In genomic region chr12:130714091-130714590, GRCh38 we compare ENCODE assay signal across 9 cellular contexts. TPM values are rescaled to one million over a fixed set of nuclear protein-coding genes. Genes with fewer than 3 reads are reported as not detected.
DNase-seq lines count a peak whose midpoint lies in the region; TF ChIP-seq lines count a peak whose summit lies in the region.
"Had no signal": no experiment of that assay in that cellular context is flagged by ENCODE, and none has a peak within 500 bp of the region (broad histone marks: within the 10 kb centered on the region; RNA-seq: fewer than 3 reads in every experiment).

No MANE protein-coding gene starts in this region.

- H3K4me3 ChIP-seq in hepatocyte (no peak overlapping the region), skeletal muscle tissue (ENCODE audit: low read length in 3 of 3) (peak overlapping the region in 2 of 3 donors; percentile 43 to 49)

- no peak overlapping the region for H3K9ac ChIP-seq in skeletal muscle tissue (ENCODE audit: low read depth in 1 of 3, low read length in 3 of 3)

- H3K27me3 ChIP-seq in hepatocyte (peaks cover 39% of the 10 kb centered on the region), skeletal muscle tissue (ENCODE audit: control insufficient read depth in 3 of 3, insufficient read depth in 3 of 3, low read length in 3 of 3) (peaks cover 44 to 62% (median 53%) of the 10 kb centered on the region in 3 donors)

- POLR2A ChIA-PET in GM10248 (lab: Yijun Ruan, JAX) = no interaction called here

- in situ Hi-C loops in ACHN (cut with HindIII; ENCODE audit: low pct_ligation_motif_present, low pct_unique_long_range_greater_than_20kb, low sequenced_read_pairs) = no loop called here

- H3K4me2 ChIP-seq in hepatocyte = peak overlapping the region; percentile 94

- no peaks in the 10 kb centered on the region for H3K9me2 ChIP-seq in hepatocyte (replicated peaks; ENCODE audit: insufficient read depth)

- no peak overlapping the region for H2AFZ ChIP-seq in hepatocyte

- H3K27ac ChIP-seq in hepatocyte (no peak overlapping the region), skeletal muscle tissue (ENCODE audit: low read depth, low read length) (no peak overlapping the region)
- H3K27ac ChIP-seq: brain microvascular endothelial cell had no signal

- H3K36me3 ChIP-seq in hepatocyte (replicated peaks; ENCODE audit: insufficient read depth, low read depth) (no peaks in the 10 kb centered on the region), skeletal muscle tissue (ENCODE audit: control insufficient read depth in 3 of 3, insufficient read depth in 3 of 3, low read length in 3 of 3) (no peaks in the 10 kb centered on the region)
- H3K36me3 ChIP-seq: brain microvascular endothelial cell had no signal

- peaks cover 19% of the 10 kb centered on the region for H3K4me1 ChIP-seq in hepatocyte (ENCODE audit: insufficient read depth)
- H3K4me1 ChIP-seq in skeletal muscle tissue (ENCODE audit: control insufficient read depth in 3 of 3, insufficient read depth in 3 of 3, low read length in 3 of 3) = peaks cover 5 to 19% (median 12%) of the 10 kb centered on the region in 3 donors

- 21% methylated on average over 18 of the region's 20 CpGs for WGBS in hepatocyte (ENCODE audit: low lambda C conversion rate, missing lambda C conversion rate)

- H3K79me2 ChIP-seq in hepatocyte = no peaks in the 10 kb centered on the region

- H4K20me1 ChIP-seq in hepatocyte (ENCODE audit: insufficient read depth, poor library complexity, severe bottlenecking) = no peaks in the 10 kb centered on the region

- TF ChIP-seq CTCF in hepatocyte (IDR thresholded peaks at IDR 0.05; ENCODE audit: poor library complexity) = no peak
- no peak for TF ChIP-seq CTCF in GM10248 (IDR thresholded peaks at IDR 0.05; ENCODE audit: control extremely low read depth, extremely low read depth, low read depth, missing control alignments)

- DNase-seq in Daoy (ENCODE audit: low read depth) (peak; percentile 75), NCI-H1092 treated with DMSO at 0.1 percent for 48 hours (lab: John Stamatoyannopoulos, UW) (peak; percentile 22), hepatocyte (ENCODE audit: low spot score) (peak; percentile 17), GM10248 (ENCODE audit: extremely low spot score) (no peak), ACHN (no peak)
- no peak for DNase-seq in stimulated activated CD4-positive, alpha-beta T cell treated with anti-CD3 and anti-CD28 coated beads, Interleukin-4, amount 100 ng/mL, for 4 hours
- DNase-seq in activated CD4-positive, alpha-beta T cell treated with anti-CD3 and anti-CD28 coated beads for 48 hours = no peak
- DNase-seq: brain microvascular endothelial cell had no signal

- H3K9me3 ChIP-seq in hepatocyte (ENCODE audit: low read depth) = no peaks in the 10 kb centered on the region
- no peaks in the 10 kb centered on the region for H3K9me3 ChIP-seq in skeletal muscle tissue (ENCODE audit: control insufficient read depth in 3 of 3, low read length in 3 of 3)

- CTCF ChIA-PET in GM10248 (lab: Yijun Ruan, JAX) = interaction anchor here (2.0 kb wide), 1 partner anchor 33 kb away, joined by 12 read pairs; no protein-coding TSS in a partner anchor

RNA-seq across cellular contexts. Expression of gene RIMBP2, which starts 2.0 kb away (rescaled TPM):
- total RNA-seq in Daoy (2014; rRNA removed; shearing (Covaris generic)) = 1.4 and 2.2 TPM in 2 replicates
- total RNA-seq in hepatocyte (1.5 and 4.4 TPM in 2 replicates), skeletal muscle tissue (2.6 TPM)
- polyA plus RNA-seq in hepatocyte = 2.2 and 2.5 TPM in 2 replicates

Comparison
In these comparisons a context has a peak if more than half of its experiments do, and no peak if none do; other contexts are left out.
1. DNase-seq: peak in Daoy (single experiment), NCI-H1092 treated with DMSO at 0.1 percent for 48 hours (single experiment) and hepatocyte (single experiment); none in stimulated activated CD4-positive, alpha-beta T cell treated with anti-CD3 and anti-CD28 coated beads, Interleukin-4, amount 100 ng/mL, for 4 hours (0 of 2), GM10248 (single experiment), activated CD4-positive, alpha-beta T cell treated with anti-CD3 and anti-CD28 coated beads for 48 hours (single experiment) and ACHN (single experiment).